ENCODE assay signal across 17 cellular contexts in the genomic region with DNA sequence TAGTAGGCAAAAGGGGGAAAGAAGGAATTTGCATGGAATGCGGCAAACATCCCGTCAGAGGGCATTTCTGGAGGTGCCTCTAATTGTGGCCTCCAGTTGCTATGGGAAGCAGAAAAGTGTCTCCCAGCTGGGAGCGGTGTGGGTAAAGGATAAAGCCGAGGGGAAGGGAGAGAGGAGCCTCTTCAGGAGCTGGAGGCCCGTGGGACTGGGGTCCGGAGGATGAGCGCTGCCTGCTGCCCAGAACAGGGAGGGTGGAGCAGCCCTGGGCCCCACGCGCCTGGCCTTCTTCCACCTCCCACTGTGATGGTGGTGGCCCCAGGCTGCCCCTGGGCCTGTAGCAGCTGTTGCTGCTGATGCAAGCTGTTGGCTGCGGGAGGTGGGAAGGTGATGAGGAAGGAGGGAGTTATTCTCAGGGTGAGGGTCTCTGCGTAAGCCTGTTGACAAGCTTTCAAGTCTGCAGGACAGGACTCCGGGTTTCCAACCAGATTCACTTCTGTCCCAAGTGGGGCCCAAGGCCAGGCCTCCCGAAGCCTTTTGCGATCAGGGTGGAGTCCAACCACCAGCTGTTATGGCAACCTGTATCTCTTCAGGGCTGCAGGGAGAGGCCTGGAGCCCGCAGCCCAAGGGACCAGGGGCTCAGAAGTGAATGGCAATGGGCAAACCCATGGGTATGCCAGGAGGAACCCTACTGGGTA. TPM values are rescaled to one million over a fixed set of nuclear protein-coding genes. Genes with fewer than 3 reads are reported as not detected.
A peak's percentile ranks its signal among the peaks of the same experiment; 100 is the strongest.
DNase-seq lines count a peak whose midpoint lies in the region; ATAC-seq and TF ChIP-seq lines count a peak whose summit lies in the region.
"Had no signal": no experiment of that assay in that cellular context is flagged by ENCODE, and none has a peak within 500 bp of the region (broad histone marks: within the 10 kb centered on the region; RNA-seq: fewer than 3 reads in every experiment).

No MANE protein-coding gene starts in this region.

- H2BK5ac ChIP-seq in neuronal stem cell (ENCODE audit: low read length) = no peak overlapping the region

- intact Hi-C loops in right cardiac atrium (cut with DNase I) = no loop called here
- intact Hi-C loops in activated T-helper 1 cell treated with anti-CD3 and anti-CD28 coated beads, Interleukin-12 subunit alpha, Interleukin-12 subunit beta, Interleukin-2, Interleukin-4 antibody, amounts not matched to agents 30 ng/mL and 10 ng/mL and 1 ng/mL, durations not matched to agents 14 hours and 24 hours and 36 hours (cut with micrococcal nuclease) = no loop called here

- H2AFZ ChIP-seq in neuronal stem cell (ENCODE audit: low read length) = peak overlapping the region; percentile 72

- no peak overlapping the region for H3K4me2 ChIP-seq in neuronal stem cell (ENCODE audit: insufficient read depth, low read length, poor library complexity, severe bottlenecking)

- H3K27me3 ChIP-seq in H7 (ENCODE audit: control insufficient read depth, insufficient read depth, low read length) (no peaks in the 10 kb centered on the region), right cardiac atrium (ENCODE audit: control insufficient read depth, insufficient read depth) (no peaks in the 10 kb centered on the region), neuronal stem cell (ENCODE audit: control insufficient read depth in 3 of 3, insufficient read depth in 3 of 3, low read depth in 1 of 3, low read length in 3 of 3) (no peaks in the 10 kb centered on the region)
- H3K27me3 ChIP-seq: esophagus squamous epithelium, vagina had no signal

- H3K18ac ChIP-seq in neuronal stem cell (ENCODE audit: low read length) = peak overlapping the region; percentile 76

- H3K36me3 ChIP-seq in H7 (replicated peaks; ENCODE audit: control insufficient read depth, insufficient read depth, low read length) (no peaks in the 10 kb centered on the region), neuronal stem cell (replicated peaks in 1 of 2; ENCODE audit: control insufficient read depth in 2 of 2, insufficient read depth in 2 of 2, low read length in 2 of 2) (no peaks in the 10 kb centered on the region)
- H3K36me3 ChIP-seq: esophagus squamous epithelium, vagina had no signal

- H2BK15ac ChIP-seq in neuronal stem cell (ENCODE audit: low read length) = no peak overlapping the region

- no peaks in the 10 kb centered on the region for H3K9me3 ChIP-seq in right cardiac atrium (ENCODE audit: control insufficient read depth, low read length)
- peaks cover 0 to 2% of the 10 kb centered on the region in 2 donors for H3K9me3 ChIP-seq in neuronal stem cell (replicated peaks in 1 of 2; ENCODE audit: control insufficient read depth in 2 of 2, insufficient read depth in 1 of 2, low read depth in 1 of 2, low read length in 2 of 2)
- H3K9me3 ChIP-seq: esophagus squamous epithelium, vagina had no signal

- DNase-seq in H7 = peak; percentile 78
- no peak for DNase-seq in activated CD8-positive, alpha-beta T cell treated with anti-CD3 and anti-CD28 coated beads, Interleukin-2, amount 10 ng/mL, durations not matched to agents 7 days and 5 days
- DNase-seq in right cardiac atrium = peak; percentile 66 to 86 (median 84)
- no peak for DNase-seq in neuronal stem cell (ENCODE audit: low spot score)
- no peak for DNase-seq in mesothelial cell of epicardium (ENCODE audit: low spot score in 2 of 2, unreplicated experiment in 2 of 2)
- DNase-seq in HUDEP-2 (lab: John Stamatoyannopoulos, UW; ENCODE audit: unreplicated experiment in 76 of 76) = no peak
- no peak for DNase-seq in iPS-NIHi7 (ENCODE audit: extremely low spot score)
- DNase-seq in activated T-helper 1 cell treated with anti-CD3 and anti-CD28 coated beads, Interleukin-12 subunit alpha, Interleukin-12 subunit beta, Interleukin-2, Interleukin-4 antibody, amounts not matched to agents 30 ng/mL and 10 ng/mL and 1 ng/mL, durations not matched to agents 14 hours and 24 hours and 36 hours (ENCODE audit: low spot score) = no peak
- DNase-seq: activated CD4-positive, alpha-beta T cell treated with anti-CD3 and anti-CD28 coated beads for 1 hour; activated T-cell treated with anti-CD3 and anti-CD28 coated beads for 4 hours; Calu3; esophagus squamous epithelium; NCI-H187 treated with DMSO at 0.1 percent for 48 hours; NCI-H526 treated with DMSO at 0.1 percent for 48 hours; stimulated activated naive CD4-positive, alpha-beta T cell treated with Interleukin-2 at 50 U/mL for 16 hours had no signal

- H3K27ac Mint-ChIP-seq in activated CD8-positive, alpha-beta T cell treated with anti-CD3 and anti-CD28 coated beads, Interleukin-2, amount 10 ng/mL, durations not matched to agents 7 days and 5 days = peak overlapping the region; percentile 22
- no peak overlapping the region for H3K27ac Mint-ChIP-seq in mesothelial cell of epicardium
- no peak overlapping the region for H3K27ac Mint-ChIP-seq in activated T-helper 1 cell treated with anti-CD3 and anti-CD28 coated beads, Interleukin-12 subunit alpha, Interleukin-12 subunit beta, Interleukin-2, Interleukin-4 antibody, amounts not matched to agents 30 ng/mL and 10 ng/mL and 1 ng/mL, durations not matched to agents 14 hours and 24 hours and 36 hours
- H3K27ac Mint-ChIP-seq: T-helper 1 cell treated with Interleukin-12 subunit alpha and Interleukin-12 subunit beta and Interleukin-4 antibody, amounts not matched to agents 30 μg/mL and 1 μg/mL, for 36 hours had no signal

- peaks cover 18% of the 10 kb centered on the region for H3K4me1 Mint-ChIP-seq in activated CD8-positive, alpha-beta T cell treated with anti-CD3 and anti-CD28 coated beads, Interleukin-2, amount 10 ng/mL, durations not matched to agents 7 days and 5 days (ENCODE audit: low read depth)
- H3K4me1 Mint-ChIP-seq in mesothelial cell of epicardium = peaks cover 45% of the 10 kb centered on the region
- H3K4me1 Mint-ChIP-seq in activated T-helper 1 cell treated with anti-CD3 and anti-CD28 coated beads, Interleukin-12 subunit alpha, Interleukin-12 subunit beta, Interleukin-2, Interleukin-4 antibody, amounts not matched to agents 30 ng/mL and 10 ng/mL and 1 ng/mL, durations not matched to agents 14 hours and 24 hours and 36 hours (ENCODE audit: low read depth) = no peaks in the 10 kb centered on the region

- H3K4me3 ChIP-seq in H7 (ENCODE audit: insufficient read depth, low read depth, low read length) (no peak overlapping the region), right cardiac atrium (ENCODE audit: low read length) (no peak overlapping the region), neuronal stem cell (ENCODE audit: low read length in 2 of 2) (no peak overlapping the region)
- H3K4me3 ChIP-seq: esophagus squamous epithelium, vagina had no signal

- H4K91ac ChIP-seq in neuronal stem cell (ENCODE audit: low read depth, low read length, poor library complexity) = no peak overlapping the region

- no peak overlapping the region for H2AK5ac ChIP-seq in neuronal stem cell (ENCODE audit: low read depth, low read length)

- CTCF ChIA-PET in activated CD8-positive, alpha-beta T cell treated with anti-CD3 and anti-CD28 coated beads, Interleukin-2, amount 10 ng/mL, durations not matched to agents 7 days and 5 days (lab: Charles Lee) = interaction anchor here (1.6 kb wide), 1 partner anchor 28 kb away, joined by 6 read pairs; no protein-coding TSS in a partner anchor

- H3K27ac ChIP-seq in right cardiac atrium (ENCODE audit: low read length) = no peak overlapping the region
- H3K27ac ChIP-seq in neuronal stem cell (replicated peaks; ENCODE audit: low read length) = no peak overlapping the region

- no peaks in the 10 kb centered on the region for H3K36me3 Mint-ChIP-seq in activated CD8-positive, alpha-beta T cell treated with anti-CD3 and anti-CD28 coated beads, Interleukin-2, amount 10 ng/mL, durations not matched to agents 7 days and 5 days (ENCODE audit: low read depth)
- no peaks in the 10 kb centered on the region for H3K36me3 Mint-ChIP-seq in mesothelial cell of epicardium
- no peaks in the 10 kb centered on the region for H3K36me3 Mint-ChIP-seq in activated T-helper 1 cell treated with anti-CD3 and anti-CD28 coated beads, Interleukin-12 subunit alpha, Interleukin-12 subunit beta, Interleukin-2, Interleukin-4 antibody, amounts not matched to agents 30 ng/mL and 10 ng/mL and 1 ng/mL, durations not matched to agents 14 hours and 24 hours and 36 hours (ENCODE audit: low read depth)

- H3K4me1 ChIP-seq in right cardiac atrium (ENCODE audit: control insufficient read depth, insufficient read depth, low read length) = peaks cover 19% of the 10 kb centered on the region
- H3K4me1 ChIP-seq in neuronal stem cell (ENCODE audit: control insufficient read depth in 2 of 2, insufficient read depth in 1 of 2, low read depth in 1 of 2, low read length in 2 of 2) = peaks cover 28 to 66% of the 10 kb centered on the region in 2 donors

- no peak overlapping the region for H3K4me3 Mint-ChIP-seq in activated CD8-positive, alpha-beta T cell treated with anti-CD3 and anti-CD28 coated beads, Interleukin-2, amount 10 ng/mL, durations not matched to agents 7 days and 5 days
- H3K4me3 Mint-ChIP-seq in mesothelial cell of epicardium = no peak overlapping the region
- H3K4me3 Mint-ChIP-seq in activated T-helper 1 cell treated with anti-CD3 and anti-CD28 coated beads, Interleukin-12 subunit alpha, Interleukin-12 subunit beta, Interleukin-2, Interleukin-4 antibody, amounts not matched to agents 30 ng/mL and 10 ng/mL and 1 ng/mL, durations not matched to agents 14 hours and 24 hours and 36 hours = no peak overlapping the region
- H3K4me3 Mint-ChIP-seq: T-helper 1 cell treated with Interleukin-12 subunit alpha and Interleukin-12 subunit beta and Interleukin-4 antibody, amounts not matched to agents 30 μg/mL and 1 μg/mL, for 36 hours had no signal

- no peak overlapping the region for H3K23ac ChIP-seq in neuronal stem cell (ENCODE audit: low read depth, low read length, poor library complexity)

- H4K8ac ChIP-seq in neuronal stem cell (ENCODE audit: low read depth, low read length) = no peak overlapping the region

- H3K27me3 Mint-ChIP-seq in activated CD8-positive, alpha-beta T cell treated with anti-CD3 and anti-CD28 coated beads, Interleukin-2, amount 10 ng/mL, durations not matched to agents 7 days and 5 days (ENCODE audit: low read depth) = no peaks in the 10 kb centered on the region
- no peaks in the 10 kb centered on the region for H3K27me3 Mint-ChIP-seq in mesothelial cell of epicardium (ENCODE audit: low read depth)
- peaks cover 5% of the 10 kb centered on the region for H3K27me3 Mint-ChIP-seq in activated T-helper 1 cell treated with anti-CD3 and anti-CD28 coated beads, Interleukin-12 subunit alpha, Interleukin-12 subunit beta, Interleukin-2, Interleukin-4 antibody, amounts not matched to agents 30 ng/mL and 10 ng/mL and 1 ng/mL, durations not matched to agents 14 hours and 24 hours and 36 hours (ENCODE audit: insufficient read depth)

- no peaks in the 10 kb centered on the region for H3K79me1 ChIP-seq in neuronal stem cell (ENCODE audit: low read depth, low read length)

- WGBS in right cardiac atrium = 56% methylated on average over 15 of the region's 15 CpGs
- no CpG with 5 or more reads among the region's 15 CpGs for WGBS in neuronal stem cell (ENCODE audit: extremely low coverage in 2 of 2, insufficient read length in 2 of 2, insufficient replicate concordance in 1 of 2), 2 donors

- ATAC-seq in activated CD8-positive, alpha-beta T cell treated with anti-CD3 and anti-CD28 coated beads, Interleukin-2, amount 10 ng/mL, durations not matched to agents 7 days and 5 days = no peak
- ATAC-seq in right cardiac atrium = peak; percentile 59 to 64

- no peak overlapping the region for H3K9ac ChIP-seq in neuronal stem cell (ENCODE audit: low read depth, low read length, poor library complexity)

- POLR2A ChIA-PET in activated CD8-positive, alpha-beta T cell treated with anti-CD3 and anti-CD28 coated beads, Interleukin-2, amount 10 ng/mL, durations not matched to agents 7 days and 5 days (lab: Charles Lee) = no interaction called here

- H2BK12ac ChIP-seq in neuronal stem cell (ENCODE audit: low read length) = no peak overlapping the region

- H3K14ac ChIP-seq in neuronal stem cell (ENCODE audit: low read length) = no peak overlapping the region

- no peak for TF ChIP-seq CTCF in mesothelial cell of epicardium (IDR thresholded peaks at IDR 0.05; ENCODE audit: unreplicated experiment)

- no peak overlapping the region for H2BK120ac ChIP-seq in neuronal stem cell (ENCODE audit: low read depth, low read length)

- no peak overlapping the region for H3K4ac ChIP-seq in neuronal stem cell (ENCODE audit: low read length)

- H3K9me3 Mint-ChIP-seq in activated CD8-positive, alpha-beta T cell treated with anti-CD3 and anti-CD28 coated beads, Interleukin-2, amount 10 ng/mL, durations not matched to agents 7 days and 5 days (ENCODE audit: insufficient read depth) = no peaks in the 10 kb centered on the region
- H3K9me3 Mint-ChIP-seq in mesothelial cell of epicardium = no peaks in the 10 kb centered on the region
- H3K9me3 Mint-ChIP-seq in activated T-helper 1 cell treated with anti-CD3 and anti-CD28 coated beads, Interleukin-12 subunit alpha, Interleukin-12 subunit beta, Interleukin-2, Interleukin-4 antibody, amounts not matched to agents 30 ng/mL and 10 ng/mL and 1 ng/mL, durations not matched to agents 14 hours and 24 hours and 36 hours = no peaks in the 10 kb centered on the region
- H3K9me3 Mint-ChIP-seq: T-helper 1 cell treated with Interleukin-12 subunit alpha and Interleukin-12 subunit beta and Interleukin-4 antibody, amounts not matched to agents 30 μg/mL and 1 μg/mL, for 36 hours had no signal

RNA-seq across cellular contexts. Expression of a gene that starts 19.1 kb away (rescaled TPM):
- total RNA-seq in H7 (2014; rRNA removed; shearing (Covaris generic)) = 4.6 and 6.9 TPM in 2 replicates
- total RNA-seq in activated CD8-positive, alpha-beta T cell treated with anti-CD3 and anti-CD28 coated beads, Interleukin-2, amount 10 ng/mL, durations not matched to agents 7 days and 5 days = under 1 TPM in 1 of 2 experiments, not detected in 1; 0.21 TPM
- total RNA-seq in right cardiac atrium (1 to 10 TPM; 2.9 to 5.9 (median 4.1) TPM), mesothelial cell of epicardium (8.4 to 9.6 TPM (median 8.6 TPM) in 3 replicates)
- polyA plus RNA-seq in right cardiac atrium = 4.3 TPM
- 0.53 TPM for polyA plus RNA-seq in neuronal stem cell (2013, experiment 1 of 2)
- 0.69 TPM for polyA plus RNA-seq in neuronal stem cell (2013, experiment 2 of 2)
- 0.22 and 0.41 TPM in 2 replicates for total RNA-seq in activated T-helper 1 cell treated with anti-CD3 and anti-CD28 coated beads, Interleukin-12 subunit alpha, Interleukin-12 subunit beta, Interleukin-2, Interleukin-4 antibody, amounts not matched to agents 30 ng/mL and 10 ng/mL and 1 ng/mL, durations not matched to agents 14 hours and 24 hours and 36 hours

RNA-seq across cellular contexts. Expression of a gene that starts 28.2 kb away (rescaled TPM):
- 50.5 and 51.8 TPM in 2 replicates for total RNA-seq in H7 (2014; rRNA removed; shearing (Covaris generic))
- total RNA-seq in activated CD8-positive, alpha-beta T cell treated with anti-CD3 and anti-CD28 coated beads, Interleukin-2, amount 10 ng/mL, durations not matched to agents 7 days and 5 days = 10 to 100 TPM; 49.1 to 51.0 TPM
- total RNA-seq in right cardiac atrium = 10 to 100 TPM; 29.4 to 39.9 (median 35.9) TPM
- polyA plus RNA-seq in right cardiac atrium = 25.9 TPM
- 27.5 TPM for polyA plus RNA-seq in neuronal stem cell (2013, experiment 1 of 2)
- 27.3 TPM for polyA plus RNA-seq in neuronal stem cell (2013, experiment 2 of 2)
- 31.0 to 34.7 TPM (median 33.9 TPM) in 3 replicates for total RNA-seq in mesothelial cell of epicardium
- total RNA-seq in activated T-helper 1 cell treated with anti-CD3 and anti-CD28 coated beads, Interleukin-12 subunit alpha, Interleukin-12 subunit beta, Interleukin-2, Interleukin-4 antibody, amounts not matched to agents 30 ng/mL and 10 ng/mL and 1 ng/mL, durations not matched to agents 14 hours and 24 hours and 36 hours = 52.8 and 54.3 TPM in 2 replicates

RNA-seq across cellular contexts. Expression of a gene that starts 51.5 kb away (rescaled TPM):
- 5.4 and 12.4 TPM in 2 replicates for total RNA-seq in H7 (2014; rRNA removed; shearing (Covaris generic))
- 1 to 10 TPM; 4.3 to 5.2 TPM for total RNA-seq in activated CD8-positive, alpha-beta T cell treated with anti-CD3 and anti-CD28 coated beads, Interleukin-2, amount 10 ng/mL, durations not matched to agents 7 days and 5 days
- total RNA-seq in right cardiac atrium (10 to 100 TPM; 13.9 to 20.7 (median 17.3) TPM), mesothelial cell of epicardium (0.13 to 1.1 TPM (median 0.70 TPM) in 3 replicates)
- polyA plus RNA-seq in right cardiac atrium = 10.5 TPM
- 4.4 TPM for polyA plus RNA-seq in neuronal stem cell (2013, experiment 1 of 2)
- 4.9 TPM for polyA plus RNA-seq in neuronal stem cell (2013, experiment 2 of 2)
- 10.8 and 11.6 TPM in 2 replicates for total RNA-seq in activated T-helper 1 cell treated with anti-CD3 and anti-CD28 coated beads, Interleukin-12 subunit alpha, Interleukin-12 subunit beta, Interleukin-2, Interleukin-4 antibody, amounts not matched to agents 30 ng/mL and 10 ng/mL and 1 ng/mL, durations not matched to agents 14 hours and 24 hours and 36 hours

Comparison
In these comparisons a context has a peak if more than half of its experiments do, and no peak if none do; other contexts are left out.
1. DNase-seq: peak in H7 (single experiment) and right cardiac atrium (3 of 3); none in activated CD8-positive, alpha-beta T cell treated with anti-CD3 and anti-CD28 coated beads, Interleukin-2, amount 10 ng/mL, durations not matched to agents 7 days and 5 days (single experiment), neuronal stem cell (single experiment), mesothelial cell of epicardium (0 of 2), HUDEP-2 (0 of 76), iPS-NIHi7 (single experiment) and activated T-helper 1 cell treated with anti-CD3 and anti-CD28 coated beads, Interleukin-12 subunit alpha, Interleukin-12 subunit beta, Interleukin-2, Interleukin-4 antibody, amounts not matched to agents 30 ng/mL and 10 ng/mL and 1 ng/mL, durations not matched to agents 14 hours and 24 hours and 36 hours (single experiment).